In the genomic region with DNA sequence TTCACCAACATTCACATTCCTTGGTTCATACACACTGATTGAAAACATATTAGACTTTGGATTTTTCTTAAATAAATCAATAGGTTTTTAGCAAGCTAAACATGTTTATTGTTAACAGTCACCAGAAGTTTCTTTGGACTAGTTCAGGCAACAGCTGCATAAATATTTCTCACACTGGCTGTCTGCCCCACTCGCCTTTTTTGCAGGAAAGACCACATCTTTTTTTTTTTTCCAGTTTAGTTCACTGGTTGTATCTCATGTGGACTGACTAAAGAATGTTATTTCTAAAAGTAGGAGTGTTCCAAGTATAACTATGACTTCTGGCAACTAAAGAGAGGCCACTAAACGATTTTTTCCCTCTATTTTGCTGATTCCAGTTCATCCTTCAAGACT, we compare ENCODE assay signal across 14 cellular contexts. TPM values are rescaled to one million over a fixed set of nuclear protein-coding genes. Genes with fewer than 3 reads are reported as not detected.
DNase-seq lines count a peak whose midpoint lies in the region; ATAC-seq, FAIRE-seq and TF ChIP-seq lines count a peak whose summit lies in the region.
"Had no signal": no experiment of that assay in that cellular context is flagged by ENCODE, and none has a peak within 500 bp of the region (broad histone marks: within the 10 kb centered on the region; RNA-seq: fewer than 3 reads in every experiment).

No MANE protein-coding gene starts in this region.

- DNase-seq in LHCN-M2 (ENCODE audit: low read depth) (peak; percentile 93), testis (peak; percentile 51), HAP-1 (ENCODE audit: low spot score in 2 of 2) (no peak), epidermal melanocyte (ENCODE audit: insufficient read length, low spot score) (no peak)
- DNase-seq in activated T-cell treated with anti-CD3 and anti-CD28 coated beads, Interleukin-2, amount 50 U/mL, for 24 hours = no peak
- DNase-seq: activated CD8-positive, alpha-beta T cell treated with anti-CD3 and anti-CD28 coated beads for 36 hours; activated naive CD4-positive, alpha-beta T cell; NCI-H345; stimulated activated CD4-positive, alpha-beta T cell treated with anti-CD3 and anti-CD28 coated beads, Interleukin-2, amount 100 ng/mL, for 24 hours; stimulated activated naive B cell treated with anti-CD40 and anti-IgM and Interleukin-4, amounts not matched to agents 10 μg/mL and 1 μg/mL and 100 μg/mL, for 72 hours had no signal

- no peaks in the 10 kb centered on the region for H3K36me3 Mint-ChIP-seq in activated T-cell treated with anti-CD3 and anti-CD28 coated beads, Interleukin-2, amount 50 U/mL, for 24 hours (ENCODE audit: low read depth)
- H3K36me3 Mint-ChIP-seq: stimulated activated naive B cell treated with anti-CD40 and anti-IgM and Interleukin-4, amounts not matched to agents 10 μg/mL and 1 μg/mL and 100 μg/mL, for 72 hours had no signal

- no peaks in the 10 kb centered on the region for H3K36me3 ChIP-seq in liver (ENCODE audit: control insufficient read depth in 4 of 4, insufficient read depth in 3 of 4, low read depth in 1 of 4, low read length in 3 of 4)
- no peaks in the 10 kb centered on the region for H3K36me3 ChIP-seq in testis (ENCODE audit: low read depth, missing control alignments)
- H3K36me3 ChIP-seq in HAP-1 (replicated peaks) = no peaks in the 10 kb centered on the region

- peak; percentile 93 for FAIRE-seq in endometrium (lab: Jason Lieb, UNC)
- FAIRE-seq: colon had no signal

- no peak overlapping the region for H3K4me3 Mint-ChIP-seq in activated T-cell treated with anti-CD3 and anti-CD28 coated beads, Interleukin-2, amount 50 U/mL, for 24 hours
- H3K4me3 Mint-ChIP-seq: activated CD8-positive, alpha-beta T cell treated with anti-CD3 and anti-CD28 coated beads for 36 hours; stimulated activated naive B cell treated with anti-CD40 and anti-IgM and Interleukin-4, amounts not matched to agents 10 μg/mL and 1 μg/mL and 100 μg/mL, for 72 hours had no signal

- no peaks in the 10 kb centered on the region for H3K27me3 Mint-ChIP-seq in activated T-cell treated with anti-CD3 and anti-CD28 coated beads, Interleukin-2, amount 50 U/mL, for 24 hours
- H3K27me3 Mint-ChIP-seq: activated CD8-positive, alpha-beta T cell treated with anti-CD3 and anti-CD28 coated beads for 36 hours had no signal

- no peak for ATAC-seq in GM19452 (IDR thresholded peaks at IDR 0.05; ENCODE audit: unreplicated experiment)
- ATAC-seq: activated CD8-positive, alpha-beta T cell treated with anti-CD3 and anti-CD28 coated beads for 36 hours; stimulated activated naive B cell treated with anti-CD40 and anti-IgM and Interleukin-4, amounts not matched to agents 10 μg/mL and 1 μg/mL and 100 μg/mL, for 72 hours had no signal

- TF ChIP-seq RAD21 in liver (IDR thresholded peaks at IDR 0.05) = peak in 1 of 2 donors; percentile 2

- H3K9ac ChIP-seq in liver (ENCODE audit: low read depth in 1 of 2, low read length in 2 of 2) = no peak overlapping the region

- intact Hi-C loops in testis (cut with DNase I; ENCODE audit: low total_unique reads) = no loop called here

- H3K4me1 Mint-ChIP-seq in activated T-cell treated with anti-CD3 and anti-CD28 coated beads, Interleukin-2, amount 50 U/mL, for 24 hours (ENCODE audit: low read depth) = no peaks in the 10 kb centered on the region
- H3K4me1 Mint-ChIP-seq: stimulated activated naive B cell treated with anti-CD40 and anti-IgM and Interleukin-4, amounts not matched to agents 10 μg/mL and 1 μg/mL and 100 μg/mL, for 72 hours had no signal

- H3K4me3 ChIP-seq in liver (ENCODE audit: low read depth in 1 of 3, low read length in 3 of 3) (no peak overlapping the region), testis (no peak overlapping the region), HAP-1 (no peak overlapping the region)

- no peak for TF ChIP-seq CTCF in liver (IDR thresholded peaks at IDR 0.05; ENCODE audit: low read depth, low read length, missing input control)
- TF ChIP-seq CTCF in testis (IDR thresholded peaks at IDR 0.05) = no peak

- no peaks in the 10 kb centered on the region for H3K9me3 Mint-ChIP-seq in activated T-cell treated with anti-CD3 and anti-CD28 coated beads, Interleukin-2, amount 50 U/mL, for 24 hours
- H3K9me3 Mint-ChIP-seq: activated CD8-positive, alpha-beta T cell treated with anti-CD3 and anti-CD28 coated beads for 36 hours; stimulated activated naive B cell treated with anti-CD40 and anti-IgM and Interleukin-4, amounts not matched to agents 10 μg/mL and 1 μg/mL and 100 μg/mL, for 72 hours had no signal

- H3K27ac ChIP-seq in liver (ENCODE audit: low read depth in 1 of 2, low read length in 2 of 2) = peak overlapping the region; percentile 45 to 58
- peak overlapping the region; percentile 2 to 64 for H3K27ac ChIP-seq in testis

- no peaks in the 10 kb centered on the region for H3K9me3 ChIP-seq in liver (ENCODE audit: control insufficient read depth in 4 of 4, low read length in 3 of 4)
- H3K9me3 ChIP-seq in testis = no peaks in the 10 kb centered on the region
- no peaks in the 10 kb centered on the region for H3K9me3 ChIP-seq in HAP-1

- H3K27ac Mint-ChIP-seq in activated T-cell treated with anti-CD3 and anti-CD28 coated beads, Interleukin-2, amount 50 U/mL, for 24 hours = no peak overlapping the region
- H3K27ac Mint-ChIP-seq: activated CD8-positive, alpha-beta T cell treated with anti-CD3 and anti-CD28 coated beads for 36 hours; stimulated activated naive B cell treated with anti-CD40 and anti-IgM and Interleukin-4, amounts not matched to agents 10 μg/mL and 1 μg/mL and 100 μg/mL, for 72 hours had no signal

- no peak for TF ChIP-seq POLR2A in testis (IDR thresholded peaks at IDR 0.05)

- peaks cover 9 to 41% (median 30%) of the 10 kb centered on the region in 4 donors for H3K4me1 ChIP-seq in liver (ENCODE audit: control insufficient read depth in 4 of 4, insufficient read depth in 4 of 4, low read length in 3 of 4)
- H3K4me1 ChIP-seq in testis = peaks cover 20% of the 10 kb centered on the region
- no peaks in the 10 kb centered on the region for H3K4me1 ChIP-seq in HAP-1

- 30% methylated on average over 2 of the region's 2 CpGs for WGBS in liver
- 33 to 42% methylated on average over 2 of the region's 2 CpGs for WGBS in testis, 2 donors

- H3K27me3 ChIP-seq in liver (ENCODE audit: control insufficient read depth in 4 of 4, insufficient read depth in 4 of 4, low read length in 3 of 4) = no peaks in the 10 kb centered on the region
- no peaks in the 10 kb centered on the region for H3K27me3 ChIP-seq in testis
- no peaks in the 10 kb centered on the region for H3K27me3 ChIP-seq in HAP-1 (ENCODE audit: low read depth)

- in situ Hi-C loops in HAP-1 (cut with MboI; ENCODE audit: low sequenced_read_pairs) = no loop called here

TF ChIP-seq in liver, 16 proteins besides CTCF, POLR2A, EP300 and RAD21 (continues in another document):
- TF ChIP-seq, protein P1, sequence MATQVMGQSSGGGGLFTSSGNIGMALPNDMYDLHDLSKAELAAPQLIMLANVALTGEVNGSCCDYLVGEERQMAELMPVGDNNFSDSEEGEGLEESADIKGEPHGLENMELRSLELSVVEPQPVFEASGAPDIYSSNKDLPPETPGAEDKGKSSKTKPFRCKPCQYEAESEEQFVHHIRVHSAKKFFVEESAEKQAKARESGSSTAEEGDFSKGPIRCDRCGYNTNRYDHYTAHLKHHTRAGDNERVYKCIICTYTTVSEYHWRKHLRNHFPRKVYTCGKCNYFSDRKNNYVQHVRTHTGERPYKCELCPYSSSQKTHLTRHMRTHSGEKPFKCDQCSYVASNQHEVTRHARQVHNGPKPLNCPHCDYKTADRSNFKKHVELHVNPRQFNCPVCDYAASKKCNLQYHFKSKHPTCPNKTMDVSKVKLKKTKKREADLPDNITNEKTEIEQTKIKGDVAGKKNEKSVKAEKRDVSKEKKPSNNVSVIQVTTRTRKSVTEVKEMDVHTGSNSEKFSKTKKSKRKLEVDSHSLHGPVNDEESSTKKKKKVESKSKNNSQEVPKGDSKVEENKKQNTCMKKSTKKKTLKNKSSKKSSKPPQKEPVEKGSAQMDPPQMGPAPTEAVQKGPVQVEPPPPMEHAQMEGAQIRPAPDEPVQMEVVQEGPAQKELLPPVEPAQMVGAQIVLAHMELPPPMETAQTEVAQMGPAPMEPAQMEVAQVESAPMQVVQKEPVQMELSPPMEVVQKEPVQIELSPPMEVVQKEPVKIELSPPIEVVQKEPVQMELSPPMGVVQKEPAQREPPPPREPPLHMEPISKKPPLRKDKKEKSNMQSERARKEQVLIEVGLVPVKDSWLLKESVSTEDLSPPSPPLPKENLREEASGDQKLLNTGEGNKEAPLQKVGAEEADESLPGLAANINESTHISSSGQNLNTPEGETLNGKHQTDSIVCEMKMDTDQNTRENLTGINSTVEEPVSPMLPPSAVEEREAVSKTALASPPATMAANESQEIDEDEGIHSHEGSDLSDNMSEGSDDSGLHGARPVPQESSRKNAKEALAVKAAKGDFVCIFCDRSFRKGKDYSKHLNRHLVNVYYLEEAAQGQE (IDR thresholded peaks at IDR 0.05) = no peak
- TF ChIP-seq YY1 (IDR thresholded peaks at IDR 0.05) (no peak), TAF1 (conservative IDR thresholded peaks at IDR 0.05) (no peak), HNF4A (conservative IDR thresholded peaks at IDR 0.05) (no peak), ZBTB33 (IDR thresholded peaks at IDR 0.05) (no peak), ATF3 (IDR thresholded peaks at IDR 0.05) (no peak), FOXA1 (IDR thresholded peaks at IDR 0.05) (no peak), GABPA (IDR thresholded peaks at IDR 0.05 in 1 of 2, conservative IDR thresholded peaks at IDR 0.05 in 1 of 2) (no peak)

RNA-seq across cellular contexts. Expression of gene SLC40A1, which starts 31.1 kb away (rescaled TPM):
- total RNA-seq in LHCN-M2 (2014; rRNA removed) (7.1 and 7.6 TPM in 2 replicates), liver (100 to 1,000 TPM; 231 to 572 TPM), testis (10 to 100 TPM; 52.3 to 58.7 TPM)
- 3.4 TPM for polyA plus RNA-seq in LHCN-M2 (2012)
- polyA plus RNA-seq in liver (100 to 1,000 TPM in 1 of 2 donors, 10 to 100 TPM in 1; 97.4 to 105 TPM), testis (ENCODE audit: insufficient read depth, low read depth, low replicate concordance) (64.0 TPM)

Comparison
In these comparisons a context has a peak if more than half of its experiments do, and no peak if none do; other contexts are left out.
1. DNase-seq: peak in LHCN-M2 (single experiment) and testis (single experiment); none in activated T-cell treated with anti-CD3 and anti-CD28 coated beads, Interleukin-2, amount 50 U/mL, for 24 hours (single experiment), HAP-1 (0 of 2) and epidermal melanocyte (single experiment).